In genomic region chr4:41873380-41874295, GRCh38 we compare ENCODE assay signal across 19 cellular contexts.
DNase-seq lines count a peak whose midpoint lies in the region; ATAC-seq and TF ChIP-seq lines count a peak whose summit lies in the region.
"Had no signal": no experiment of that assay in that cellular context is flagged by ENCODE, and none has a peak within 500 bp of the region (broad histone marks: within the 10 kb centered on the region; RNA-seq: fewer than 3 reads in every experiment).

No MANE protein-coding gene starts in this region.

- TF ChIP-seq CTCF in neural progenitor cell (IDR thresholded peaks at IDR 0.05) (peak; percentile 10), GM10266 (IDR thresholded peaks at IDR 0.05; ENCODE audit: control insufficient read depth, insufficient read depth, low read depth, missing control alignments) (no peak)

- peak overlapping the region; percentile 76 for H3K4me2 ChIP-seq in neural progenitor cell

- H3K27ac ChIP-seq in iPS DF 6.9 (ENCODE audit: low read length) = no peak overlapping the region
- no peak overlapping the region for H3K27ac ChIP-seq in neural progenitor cell
- H3K27ac ChIP-seq: uterus had no signal

- H3F3A ChIP-seq in neural progenitor cell (ENCODE audit: low read depth) = peaks cover 18% of the 10 kb centered on the region

- H3K9me3 Mint-ChIP-seq in neural progenitor cell = peaks cover 7% of the 10 kb centered on the region
- H3K9me3 Mint-ChIP-seq in activated T-cell treated with anti-CD3 and anti-CD28 coated beads, Interleukin-2, amount 50 U/mL, for 72 hours = no peaks in the 10 kb centered on the region
- H3K9me3 Mint-ChIP-seq: naive thymus-derived CD8-positive, alpha-beta T cell had no signal

- H3K36me3 ChIP-seq in iPS DF 6.9 (ENCODE audit: control insufficient read depth, insufficient read depth, low read length) = no peaks in the 10 kb centered on the region
- H3K36me3 ChIP-seq in neural progenitor cell = no peaks in the 10 kb centered on the region
- H3K36me3 ChIP-seq: uterus had no signal

- DNase-seq in ELF-1 (ENCODE audit: low read depth, low spot score) = peak; percentile 80
- DNase-seq in SK-N-DZ (ENCODE audit: low spot score) = peak; percentile 99
- no peak for DNase-seq in iPS DF 6.9 (ENCODE audit: low read depth, low spot score)
- peak; percentile 78 for DNase-seq in neural progenitor cell (ENCODE audit: low spot score)
- no peak for DNase-seq in GM10266 (ENCODE audit: extremely low spot score)
- DNase-seq in NCI-H2081 treated with DMSO at 0.1 percent for 48 hours (lab: John Stamatoyannopoulos, UW) = no peak
- DNase-seq in activated T-cell treated with anti-CD3 and anti-CD28 coated beads, Interleukin-2, amount 50 U/mL, for 72 hours = no peak
- DNase-seq: activated CD4-positive, alpha-beta T cell treated with anti-CD3 and anti-CD28 coated beads for 48 hours; activated effector memory CD4-positive, alpha-beta T cell treated with Interleukin-2 at 50 U/mL for 16 hours; central memory CD4-positive, alpha-beta T cell; GF-D8; naive thymus-derived CD8-positive, alpha-beta T cell; NCI-H1048; NCI-H2081; NCI-H524 treated with DMSO at 0.1 percent for 48 hours; uterus had no signal

- H3K4me1 ChIP-seq in iPS DF 6.9 (ENCODE audit: control insufficient read depth, insufficient read depth, low read length) (peaks cover 6% of the 10 kb centered on the region), neural progenitor cell (peaks cover 19% of the 10 kb centered on the region)
- H3K4me1 ChIP-seq: uterus had no signal

- no CpG with 5 or more reads among the region's 42 CpGs for WGBS in iPS DF 6.9 (ENCODE audit: insufficient coverage, insufficient read length)

- peaks cover 61% of the 10 kb centered on the region for H4K20me1 ChIP-seq in neural progenitor cell (ENCODE audit: low read depth)

- H3K4me3 ChIP-seq in iPS DF 6.9 (ENCODE audit: low read length) (peak overlapping the region; percentile 1; the same call in 1 of the 2 replicates), neural progenitor cell (peak overlapping the region; percentile 37)
- H3K4me3 ChIP-seq: uterus had no signal

- H3K27ac Mint-ChIP-seq in neural progenitor cell = no peak overlapping the region
- no peak overlapping the region for H3K27ac Mint-ChIP-seq in activated T-cell treated with anti-CD3 and anti-CD28 coated beads, Interleukin-2, amount 50 U/mL, for 72 hours
- H3K27ac Mint-ChIP-seq: progenitor cell of endocrine pancreas had no signal

- H2AFZ ChIP-seq in neural progenitor cell (replicated peaks) = peak overlapping the region; percentile 37

- peaks cover 2% of the 10 kb centered on the region for H3K36me3 Mint-ChIP-seq in neural progenitor cell
- H3K36me3 Mint-ChIP-seq in activated T-cell treated with anti-CD3 and anti-CD28 coated beads, Interleukin-2, amount 50 U/mL, for 72 hours (ENCODE audit: insufficient read depth in 2 of 2) = no peaks in the 10 kb centered on the region
- H3K36me3 Mint-ChIP-seq: CD14-positive monocyte; naive thymus-derived CD8-positive, alpha-beta T cell had no signal

- H3K27me3 Mint-ChIP-seq in neural progenitor cell (ENCODE audit: insufficient read depth, low read depth) = peaks cover 92% of the 10 kb centered on the region
- peaks cover 95% of the 10 kb centered on the region for H3K27me3 Mint-ChIP-seq in activated T-cell treated with anti-CD3 and anti-CD28 coated beads, Interleukin-2, amount 50 U/mL, for 72 hours (ENCODE audit: low read depth)

- H3K9me3 ChIP-seq in iPS DF 6.9 (ENCODE audit: control insufficient read depth, insufficient read depth, low read length) = no peaks in the 10 kb centered on the region
- H3K9me3 ChIP-seq in neural progenitor cell (ENCODE audit: low read depth) = no peaks in the 10 kb centered on the region
- H3K9me3 ChIP-seq: uterus had no signal

- ATAC-seq in HG02885 (IDR thresholded peaks at IDR 0.05; ENCODE audit: poor library complexity, unreplicated experiment) = no peak
- ATAC-seq in activated T-cell treated with anti-CD3 and anti-CD28 coated beads, Interleukin-2, amount 50 U/mL, for 72 hours (replicated peaks in 1 of 2) = no peak
- ATAC-seq: naive thymus-derived CD8-positive, alpha-beta T cell had no signal

- H3K27me3 ChIP-seq in iPS DF 6.9 (ENCODE audit: control insufficient read depth, insufficient read depth, low read length) = peaks cover 73% of the 10 kb centered on the region
- H3K27me3 ChIP-seq in neural progenitor cell = peaks cover 100% of the 10 kb centered on the region

- H3K9ac ChIP-seq in neural progenitor cell = no peak overlapping the region

- peak overlapping the region; percentile 37 for H3K4me3 Mint-ChIP-seq in neural progenitor cell
- peak overlapping the region in 1 of 2 donors; percentile 37 for H3K4me3 Mint-ChIP-seq in activated T-cell treated with anti-CD3 and anti-CD28 coated beads, Interleukin-2, amount 50 U/mL, for 72 hours
- H3K4me3 Mint-ChIP-seq: naive thymus-derived CD8-positive, alpha-beta T cell had no signal

- H3K4me1 Mint-ChIP-seq in neural progenitor cell = peaks cover 8% of the 10 kb centered on the region
- peaks cover 6% of the 10 kb centered on the region for H3K4me1 Mint-ChIP-seq in activated T-cell treated with anti-CD3 and anti-CD28 coated beads, Interleukin-2, amount 50 U/mL, for 72 hours (ENCODE audit: low read depth)
- H3K4me1 Mint-ChIP-seq: CD14-positive monocyte had no signal

- H3K79me2 ChIP-seq in neural progenitor cell (ENCODE audit: low read depth) = no peaks in the 10 kb centered on the region

Comparison
In these comparisons a context has a peak if more than half of its experiments do, and no peak if none do; other contexts are left out.
1. DNase-seq: peak in ELF-1 (single experiment), SK-N-DZ (single experiment) and neural progenitor cell (single experiment); none in iPS DF 6.9 (single experiment), GM10266 (single experiment), NCI-H2081 treated with DMSO at 0.1 percent for 48 hours (single experiment) and activated T-cell treated with anti-CD3 and anti-CD28 coated beads, Interleukin-2, amount 50 U/mL, for 72 hours (0 of 2).